ENCODE assay signal across 12 cellular contexts in genomic region chr20:59016795-59017492, GRCh38. TPM values are rescaled to one million over a fixed set of nuclear protein-coding genes. Genes with fewer than 3 reads are reported as not detected.
DNase-seq lines count a peak whose midpoint lies in the region; ATAC-seq and TF ChIP-seq lines count a peak whose summit lies in the region.
"Had no signal": no experiment of that assay in that cellular context is flagged by ENCODE, and none has a peak within 500 bp of the region (broad histone marks: within the 10 kb centered on the region; RNA-seq: fewer than 3 reads in every experiment).

No MANE protein-coding gene starts in this region.

- no peak overlapping the region for H2BK15ac ChIP-seq in IMR-90 (ENCODE audit: low read depth, low read length)

- TF ChIP-seq POLR2A in IMR-90 (IDR thresholded peaks at IDR 0.05; ENCODE audit: low read depth, low read length), result no peak

- peak overlapping the region; percentile 20 to 62 (median 55) for H3K27ac Mint-ChIP-seq in CD4-positive, CD25-positive, alpha-beta regulatory T cell

- TF ChIP-seq RAD21 in IMR-90 (IDR thresholded peaks at IDR 0.05; ENCODE audit: low read length), result no peak

- H3K36me3 ChIP-seq in CD4-positive, CD25-positive, alpha-beta regulatory T cell (ENCODE audit: control insufficient read depth, insufficient read depth, low read length), result no peaks in the 10 kb centered on the region
- H3K36me3 ChIP-seq in IMR-90 (ENCODE audit: control insufficient read depth, insufficient read depth, low read length) (no peaks in the 10 kb centered on the region), left ventricle myocardium inferior (peaks cover 5% of the 10 kb centered on the region)

- peaks cover 6% of the 10 kb centered on the region; the same call in 1 of the 2 replicates for H4K20me1 ChIP-seq in IMR-90 (ENCODE audit: insufficient read depth, low read length)

- H3K9ac ChIP-seq in IMR-90 (ENCODE audit: low read depth, low read length), result no peak overlapping the region

- no peak overlapping the region for H4K5ac ChIP-seq in IMR-90 (ENCODE audit: low read depth, low read length)

- peaks cover 15% of the 10 kb centered on the region for H3K9me1 ChIP-seq in IMR-90 (ENCODE audit: insufficient read depth, low read length)

- no peak overlapping the region for H2BK5ac ChIP-seq in IMR-90 (ENCODE audit: low read depth, low read length, poor library complexity, severe bottlenecking)

- no peak overlapping the region for H3K27ac ChIP-seq in CD4-positive, CD25-positive, alpha-beta regulatory T cell (ENCODE audit: insufficient read depth, low read length, poor library complexity, severe bottlenecking)
- no peak overlapping the region for H3K27ac ChIP-seq in IMR-90 (ENCODE audit: insufficient read depth, low read length)
- peak overlapping the region; percentile 63 for H3K27ac ChIP-seq in left ventricle myocardium inferior (replicated peaks)
- no peak overlapping the region for H3K27ac ChIP-seq in caudate nucleus (ENCODE audit: low read depth, low read length)

- H3K27me3 ChIP-seq in CD4-positive, CD25-positive, alpha-beta regulatory T cell (ENCODE audit: control insufficient read depth, insufficient read depth, low read length), result no peaks in the 10 kb centered on the region
- H3K27me3 ChIP-seq in IMR-90 (ENCODE audit: control insufficient read depth, insufficient read depth, low read length) (no peaks in the 10 kb centered on the region), left ventricle myocardium inferior (ENCODE audit: low read depth) (no peaks in the 10 kb centered on the region)

- no peak overlapping the region for H3K56ac ChIP-seq in IMR-90 (ENCODE audit: extremely low read depth, insufficient read depth, low read length)

- H4K91ac ChIP-seq in IMR-90 (ENCODE audit: insufficient read depth, low read depth, low read length), result no peak overlapping the region

- H2BK120ac ChIP-seq in IMR-90 (ENCODE audit: low read depth, low read length), result no peak overlapping the region

- in situ Hi-C loops in IMR-90 (cut with MboI; ENCODE audit: low sequenced_read_pairs), result no loop called here

- H3K4me1 ChIP-seq in CD4-positive, CD25-positive, alpha-beta regulatory T cell (ENCODE audit: control insufficient read depth, insufficient read depth, low read length, poor library complexity, severe bottlenecking), result peaks cover 24% of the 10 kb centered on the region
- H3K4me1 ChIP-seq in IMR-90 (ENCODE audit: control insufficient read depth, insufficient read depth, low read length) (peaks cover 13% of the 10 kb centered on the region), left ventricle myocardium inferior (peaks cover 34% of the 10 kb centered on the region)

- peaks cover 0 to 11% of the 10 kb centered on the region in 2 experiments; a peak in 2 of 4 replicates for H3K79me1 ChIP-seq in IMR-90 (ENCODE audit: low read depth in 1 of 2, low read length in 2 of 2)

- peak; percentile 44 to 50 for ATAC-seq in CD4-positive, CD25-positive, alpha-beta regulatory T cell (ENCODE audit: low read depth in 2 of 2)
- no peak for ATAC-seq in IMR-90 (ENCODE audit: low read depth)
- ATAC-seq in activated T-cell treated with anti-CD3 and anti-CD28 coated beads, Interleukin-2, amount 50 U/mL, for 4 hours, result peak; percentile 49 to 70
- ATAC-seq in HG03521 (IDR thresholded peaks at IDR 0.05; ENCODE audit: unreplicated experiment), result no peak
- no peak for ATAC-seq in HG02678 (IDR thresholded peaks at IDR 0.05; ENCODE audit: unreplicated experiment)
- no peak for ATAC-seq in GM19452 (IDR thresholded peaks at IDR 0.05; ENCODE audit: unreplicated experiment)

- H2AK5ac ChIP-seq in IMR-90 (ENCODE audit: low read depth, low read length), result no peak overlapping the region

- 81% methylated on average over 3 of the region's 4 CpGs; no CpG with 5 or more reads in 1 of the 2 experiments for WGBS in IMR-90 (ENCODE audit: extremely low coverage in 2 of 2, insufficient read length in 1 of 2), 2 experiments

- no peak overlapping the region for H2BK20ac ChIP-seq in IMR-90 (ENCODE audit: low read depth, low read length)

- dilution Hi-C loops in IMR-90 (cut with HindIII; ENCODE audit: low sequenced_read_pairs, unreplicated experiment), result no loop called here

- intact Hi-C loops in IMR-90 (cut with micrococcal nuclease) (no loop called here), left ventricle myocardium inferior (cut with micrococcal nuclease) (no loop called here)

- POLR2A ChIA-PET in IMR-90 (lab: Charles Lee; ENCODE audit: unreplicated experiment), result no interaction called here

- H2AFZ ChIP-seq in IMR-90 (replicated peaks; ENCODE audit: low read length, poor library complexity), result peak overlapping the region; percentile 40

- peaks cover 4% of the 10 kb centered on the region for H3K27me3 Mint-ChIP-seq in CD4-positive, CD25-positive, alpha-beta regulatory T cell
- no peaks in the 10 kb centered on the region for H3K27me3 Mint-ChIP-seq in activated T-cell treated with anti-CD3 and anti-CD28 coated beads, Interleukin-2, amount 50 U/mL, for 4 hours (ENCODE audit: low read depth)

- H3K4me3 ChIP-seq in CD4-positive, CD25-positive, alpha-beta regulatory T cell (ENCODE audit: low read depth, low read length), result no peak overlapping the region
- no peak overlapping the region for H3K4me3 ChIP-seq in IMR-90 (ENCODE audit: insufficient read depth, low read depth, low read length)
- H3K4me3 ChIP-seq in left ventricle myocardium inferior, result no peak overlapping the region

- H3K36me3 Mint-ChIP-seq in CD4-positive, CD25-positive, alpha-beta regulatory T cell, result peaks cover 14% of the 10 kb centered on the region
- no peaks in the 10 kb centered on the region for H3K36me3 Mint-ChIP-seq in activated T-cell treated with anti-CD3 and anti-CD28 coated beads, Interleukin-2, amount 50 U/mL, for 4 hours (ENCODE audit: insufficient read depth)

- H3K4me2 ChIP-seq in IMR-90 (ENCODE audit: low read depth, low read length), result no peak overlapping the region

- TF ChIP-seq CTCF in IMR-90 (conservative IDR thresholded peaks at IDR 0.05; ENCODE audit: low read depth, low read length) (no peak), left ventricle myocardium inferior (IDR thresholded peaks at IDR 0.05; ENCODE audit: borderline replicate concordance) (no peak)

- BruUV-seq in IMR-90 (replicated peaks; lab: Mats Ljungman, UMichigan), result no TSS peak

- H3K9me3 ChIP-seq in CD4-positive, CD25-positive, alpha-beta regulatory T cell (ENCODE audit: control insufficient read depth in 2 of 2, low read length in 2 of 2), result no peaks in the 10 kb centered on the region
- H3K9me3 ChIP-seq in IMR-90 (ENCODE audit: control insufficient read depth, insufficient read depth, low read length) (no peaks in the 10 kb centered on the region), left ventricle myocardium inferior (replicated peaks) (no peaks in the 10 kb centered on the region)

- peak overlapping the region in 1 of 2 experiments; percentile 23; a peak in 1 of 4 replicates for H4K8ac ChIP-seq in IMR-90 (ENCODE audit: low read depth in 2 of 2, low read length in 2 of 2)

- H2AK9ac ChIP-seq in IMR-90 (replicated peaks; ENCODE audit: low read depth, low read length, poor library complexity), result peak overlapping the region; percentile 20

- H3K9me3 Mint-ChIP-seq in CD4-positive, CD25-positive, alpha-beta regulatory T cell, result no peaks in the 10 kb centered on the region
- H3K9me3 Mint-ChIP-seq in activated T-cell treated with anti-CD3 and anti-CD28 coated beads, Interleukin-2, amount 50 U/mL, for 4 hours, result no peaks in the 10 kb centered on the region

- CTCF ChIA-PET in IMR-90 (lab: Yijun Ruan, JAX), result no interaction called here

- H3K4ac ChIP-seq in IMR-90 (ENCODE audit: low read depth, low read length), result no peak overlapping the region

- H3K4me3 Mint-ChIP-seq in CD4-positive, CD25-positive, alpha-beta regulatory T cell, result peak overlapping the region in 3 of 4 donors; percentile 12 to 36 (median 13)
- H3K4me3 Mint-ChIP-seq in activated T-cell treated with anti-CD3 and anti-CD28 coated beads, Interleukin-2, amount 50 U/mL, for 4 hours, result no peak overlapping the region

- H3K4me1 Mint-ChIP-seq in CD4-positive, CD25-positive, alpha-beta regulatory T cell, result peaks cover 11 to 42% (median 33%) of the 10 kb centered on the region in 4 donors
- peaks cover 47% of the 10 kb centered on the region for H3K4me1 Mint-ChIP-seq in activated T-cell treated with anti-CD3 and anti-CD28 coated beads, Interleukin-2, amount 50 U/mL, for 4 hours (ENCODE audit: low read depth)

- H3K23ac ChIP-seq in IMR-90 (ENCODE audit: low read depth, low read length), result no peak overlapping the region

- peak in 1 of 3 donors; percentile 50 for DNase-seq in CD4-positive, CD25-positive, alpha-beta regulatory T cell
- DNase-seq in IMR-90 (no peak), left ventricle myocardium inferior (no peak), caudate nucleus (lab: John Stamatoyannopoulos, UW) (no peak)
- peak; percentile 27 for DNase-seq in activated T-cell treated with anti-CD3 and anti-CD28 coated beads, Interleukin-2, amount 50 U/mL, for 4 hours
- DNase-seq: hippocampal formation, midbrain, NCI-H2171 had no signal

- H3K18ac ChIP-seq in IMR-90 (ENCODE audit: low read depth, low read length), result no peak overlapping the region

- peak overlapping the region; percentile 26; the same call in 1 of the 2 replicates for H3K14ac ChIP-seq in IMR-90 (replicated peaks; ENCODE audit: low read depth, low read length)

RNA-seq across cellular contexts. Expression of gene TUBB1, which starts 2.3 kb away (rescaled TPM):
- 31.7 TPM for total RNA-seq in CD4-positive, CD25-positive, alpha-beta regulatory T cell
- polyA plus RNA-seq in CD4-positive, CD25-positive, alpha-beta regulatory T cell, result under 1 TPM; 0.07 to 0.22 (median 0.13) TPM
- total RNA-seq in IMR-90 (2012; rRNA removed) (not detected in 2 replicates), left ventricle myocardium inferior (0.30 TPM)
- not detected in 2 replicates for polyA plus RNA-seq in IMR-90 (2012; rRNA removed)
- polyA plus RNA-seq in IMR-90 (2012; cell fraction: cytosol; rRNA removed), result not detected in 2 replicates
- polyA plus RNA-seq in IMR-90 (2012; cell fraction: nucleus; rRNA removed; ENCODE audit: low replicate concordance), result 0.02 TPM in 1 of 2 replicates, not detected in the other
- not detected for total RNA-seq in activated T-cell treated with anti-CD3 and anti-CD28 coated beads, Interleukin-2, amount 50 U/mL, for 4 hours
- total RNA-seq: renal cortical epithelial cell had no signal

RNA-seq across cellular contexts. Expression of gene CTSZ, which starts 9.9 kb away (rescaled TPM):
- 26.6 TPM for total RNA-seq in CD4-positive, CD25-positive, alpha-beta regulatory T cell
- polyA plus RNA-seq in CD4-positive, CD25-positive, alpha-beta regulatory T cell, result 1 to 10 TPM; 1.8 to 3.4 (median 3.2) TPM
- total RNA-seq in IMR-90 (2012; rRNA removed), result 43.6 and 46.1 TPM in 2 replicates
- 82.8 and 88.5 TPM in 2 replicates for polyA plus RNA-seq in IMR-90 (2012; rRNA removed)
- polyA plus RNA-seq in IMR-90 (2012; cell fraction: cytosol; rRNA removed), result 78.1 and 134 TPM in 2 replicates
- 37.6 and 39.3 TPM in 2 replicates for polyA plus RNA-seq in IMR-90 (2012; cell fraction: nucleus; rRNA removed; ENCODE audit: low replicate concordance)
- 10 to 100 TPM; 18.7 to 27.9 (median 20.0) TPM for total RNA-seq in activated T-cell treated with anti-CD3 and anti-CD28 coated beads, Interleukin-2, amount 50 U/mL, for 4 hours
- total RNA-seq in left ventricle myocardium inferior, result 131 TPM

RNA-seq across cellular contexts. Expression of gene ATP5F1E, which starts 15.2 kb away (rescaled TPM):
- total RNA-seq in CD4-positive, CD25-positive, alpha-beta regulatory T cell, result 54.9 TPM
- polyA plus RNA-seq in CD4-positive, CD25-positive, alpha-beta regulatory T cell, result 100 to 1,000 TPM in 2 of 4 donors, 10 to 100 TPM in 2; 85.6 to 145 (median 102) TPM
- total RNA-seq in IMR-90 (2012; rRNA removed) (3.8 and 12.2 TPM in 2 replicates), left ventricle myocardium inferior (134 TPM)
- 34.5 and 42.6 TPM in 2 replicates for polyA plus RNA-seq in IMR-90 (2012; rRNA removed)
- 9.0 and 19.1 TPM in 2 replicates for polyA plus RNA-seq in IMR-90 (2012; cell fraction: cytosol; rRNA removed)
- 1.8 and 10.5 TPM in 2 replicates for polyA plus RNA-seq in IMR-90 (2012; cell fraction: nucleus; rRNA removed; ENCODE audit: low replicate concordance)
- total RNA-seq in activated T-cell treated with anti-CD3 and anti-CD28 coated beads, Interleukin-2, amount 50 U/mL, for 4 hours, result 10 to 100 TPM; 86.1 to 99.3 (median 95.0) TPM

RNA-seq across cellular contexts. Expression of gene PRELID3B, which starts 25.6 kb away (rescaled TPM):
- 50.4 TPM for total RNA-seq in CD4-positive, CD25-positive, alpha-beta regulatory T cell
- 10 to 100 TPM; 33.8 to 44.7 (median 37.6) TPM for polyA plus RNA-seq in CD4-positive, CD25-positive, alpha-beta regulatory T cell
- 41.9 and 80.8 TPM in 2 replicates for total RNA-seq in IMR-90 (2012; rRNA removed)
- 18.0 and 24.8 TPM in 2 replicates for polyA plus RNA-seq in IMR-90 (2012; rRNA removed)
- polyA plus RNA-seq in IMR-90 (2012; cell fraction: cytosol; rRNA removed), result 3.3 and 4.8 TPM in 2 replicates
- 1.4 and 8.0 TPM in 2 replicates for polyA plus RNA-seq in IMR-90 (2012; cell fraction: nucleus; rRNA removed; ENCODE audit: low replicate concordance)
- 100 to 1,000 TPM; 147 to 174 (median 160) TPM for total RNA-seq in activated T-cell treated with anti-CD3 and anti-CD28 coated beads, Interleukin-2, amount 50 U/mL, for 4 hours
- total RNA-seq in left ventricle myocardium inferior, result 46.6 TPM

RNA-seq across cellular contexts. Expression of gene NELFCD, which starts 35.9 kb away (rescaled TPM):
- 66.3 TPM for total RNA-seq in CD4-positive, CD25-positive, alpha-beta regulatory T cell
- 10 to 100 TPM; 58.6 to 68.2 (median 59.4) TPM for polyA plus RNA-seq in CD4-positive, CD25-positive, alpha-beta regulatory T cell
- total RNA-seq in IMR-90 (2012; rRNA removed), result 82.2 and 94.1 TPM in 2 replicates
- polyA plus RNA-seq in IMR-90 (2012; rRNA removed), result 85.7 and 88.9 TPM in 2 replicates
- polyA plus RNA-seq in IMR-90 (2012; cell fraction: cytosol; rRNA removed), result 41.7 and 69.9 TPM in 2 replicates
- polyA plus RNA-seq in IMR-90 (2012; cell fraction: nucleus; rRNA removed; ENCODE audit: low replicate concordance), result 137 and 278 TPM in 2 replicates
- 100 to 1,000 TPM; 119 to 146 (median 128) TPM for total RNA-seq in activated T-cell treated with anti-CD3 and anti-CD28 coated beads, Interleukin-2, amount 50 U/mL, for 4 hours
- total RNA-seq in left ventricle myocardium inferior, result 30.4 TPM

Comparison
In these comparisons a context has a peak if more than half of its experiments do, and no peak if none do; other contexts are left out.
1. ATAC-seq: peak in CD4-positive, CD25-positive, alpha-beta regulatory T cell (2 of 2) and activated T-cell treated with anti-CD3 and anti-CD28 coated beads, Interleukin-2, amount 50 U/mL, for 4 hours (2 of 2); none in IMR-90 (single experiment), HG03521 (single experiment), HG02678 (single experiment) and GM19452 (single experiment).
2. RNA of gene TUBB1, which starts 2.3 kb away (total RNA-seq): 31.7 TPM in CD4-positive, CD25-positive, alpha-beta regulatory T cell (single experiment); 0.30 TPM in left ventricle myocardium inferior (single experiment), not detected in IMR-90 and not detected in activated T-cell treated with anti-CD3 and anti-CD28 coated beads, Interleukin-2, amount 50 U/mL, for 4 hours; every median in the first group is over 10 times any median in the second.